Comparison of ENCODE assay signal across 18 cellular contexts in the genomic region with DNA sequence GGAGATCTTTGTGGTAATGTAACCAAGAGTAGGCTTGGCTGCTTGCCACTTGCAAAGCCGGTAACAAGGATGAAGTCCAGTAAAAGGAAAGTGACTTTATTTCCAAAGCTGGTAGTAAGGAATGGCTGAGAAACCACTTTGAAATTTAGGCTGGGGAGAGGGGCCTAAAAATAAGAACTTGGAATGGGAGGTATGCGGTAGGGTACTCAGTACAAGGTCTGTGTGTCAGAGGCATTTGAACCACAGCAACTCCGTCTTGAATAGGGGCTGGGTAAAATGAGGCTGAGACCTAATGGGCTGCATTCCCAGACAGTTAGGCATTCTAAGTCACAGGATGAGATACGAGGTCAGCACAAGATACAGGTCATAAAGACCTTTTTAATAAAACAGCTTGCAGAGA.
"Had no signal": no experiment of that assay in that cellular context is flagged by ENCODE, and none has a peak within 500 bp of the region (broad histone marks: within the 10 kb centered on the region; RNA-seq: fewer than 3 reads in every experiment).

No MANE protein-coding gene starts in this region.

- H3K4me3 ChIP-seq: esophagus muscularis mucosa, prostate gland, right lobe of liver, thyroid gland, uterus had no signal

- DNase-seq: activated CD4-positive, alpha-beta T cell treated with anti-CD3 and anti-CD28 coated beads, Interleukin-2, amount 10 ng/mL, durations not matched to agents 7 days and 5 days; activated CD8-positive, alpha-beta memory T cell treated with anti-CD3 and anti-CD28 coated beads, Interleukin-2, amount 50 U/mL, for 48 hours; activated gamma-delta T cell treated with Interleukin-2 at 50 U/mL for 16 hours; amniotic stem cell; brain microvascular endothelial cell; cortex of kidney; effector CD4-positive, alpha-beta T cell; hypothalamus; kidney glomerular epithelial cell; mesenchymal stem cell; right lobe of liver; stimulated activated CD4-positive, alpha-beta T cell treated with anti-CD3 and anti-CD28 coated beads, Interleukin-12 subunit alpha, Interleukin-12 subunit beta, amount 100 ng/mL, for 4 hours; stimulated activated CD4-positive, alpha-beta T cell treated with anti-CD3 and anti-CD28 coated beads, Interleukin-2, amount 100 ng/mL, for 24 hours; thyroid gland; uterus had no signal

- ATAC-seq: right lobe of liver; stimulated activated effector memory CD8-positive, alpha-beta T cell treated with anti-CD3 and anti-CD28 coated beads, Interleukin-12 subunit alpha, Interleukin-12 subunit beta, amount 100 ng/mL, for 72 hours had no signal
